ENCODE assay signal across 3 cellular contexts in the genomic region with DNA sequence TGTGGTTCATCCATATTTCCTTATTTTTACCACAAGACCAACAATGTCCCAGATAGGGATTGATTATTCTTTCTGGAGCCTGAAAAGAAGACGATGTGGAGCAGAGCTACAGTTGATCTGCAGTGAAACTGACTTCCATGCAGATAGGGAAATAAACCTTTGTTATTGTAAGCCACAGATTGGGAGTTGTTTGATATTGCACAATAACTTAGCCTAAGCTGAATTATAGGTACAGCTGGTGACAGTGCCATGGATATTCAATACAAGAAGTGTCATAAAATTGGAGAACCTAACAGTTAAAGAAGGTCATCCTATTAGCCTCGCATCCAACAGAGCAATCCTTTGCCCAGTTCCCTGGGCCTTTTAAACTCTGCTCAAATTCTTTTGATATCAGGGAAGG.
TF ChIP-seq lines count a peak whose summit lies in the region.

No MANE protein-coding gene starts in this region.

TF ChIP-seq in GM23338, 12 proteins besides CTCF, POLR2A, EP300 and RAD21 (continues in another document):
- no peak for TF ChIP-seq CREB1 (CRISPR knock-in tag; IDR thresholded peaks at IDR 0.05; ENCODE audit: low read depth)
- TF ChIP-seq ZNF331 (CRISPR knock-in tag; IDR thresholded peaks at IDR 0.05; ENCODE audit: low read depth): no peak
- no peak for TF ChIP-seq EZH2phosphoT487 (IDR thresholded peaks at IDR 0.05; ENCODE audit: unreplicated experiment)
- no peak for TF ChIP-seq ZNF462 (CRISPR knock-in tag; IDR thresholded peaks at IDR 0.05)
- no peak for TF ChIP-seq ZNF114 (CRISPR knock-in tag; IDR thresholded peaks at IDR 0.05)
- TF ChIP-seq STAT1 (IDR thresholded peaks at IDR 0.05; ENCODE audit: unreplicated experiment): no peak
- no peak for TF ChIP-seq EZH2 (IDR thresholded peaks at IDR 0.05; ENCODE audit: low read depth, unreplicated experiment)

TF ChIP-seq in IMR-90, 13 proteins besides CTCF, POLR2A, EP300 and RAD21:
- TF ChIP-seq CEBPB (IDR thresholded peaks at IDR 0.05; ENCODE audit: low read depth, low read length) (peak; percentile 82), NFE2L2 (IDR thresholded peaks at IDR 0.05; ENCODE audit: low read depth, low read length) (no peak)

TF ChIP-seq in H1, 55 proteins besides CTCF, POLR2A, EP300 and RAD21:
- TF ChIP-seq CEBPB (IDR thresholded peaks at IDR 0.05; ENCODE audit: low read depth, low read length) (peak; percentile 26; the same call in 1 of the 2 replicates), CHD2 (IDR thresholded peaks at IDR 0.05; ENCODE audit: low read length) (no peak)
